8 cellular contexts compared by ENCODE assay signal in genomic region chr10:98268694-98269386, GRCh38. TPM values are rescaled to one million over a fixed set of nuclear protein-coding genes. Genes with fewer than 3 reads are reported as not detected.
A peak's percentile ranks its signal among the peaks of the same experiment; 100 is the strongest.
DNase-seq lines count a peak whose midpoint lies in the region; ATAC-seq and TF ChIP-seq lines count a peak whose summit lies in the region.

No MANE protein-coding gene starts in this region.

- H3K36me3 ChIP-seq in Caco-2 (ENCODE audit: control insufficient read depth, insufficient read depth, low read length) = no peaks in the 10 kb centered on the region

- POLR2A ChIA-PET in Caco-2 (lab: Charles Lee) = no interaction called here

- H3K27me3 ChIP-seq in Caco-2 (replicated peaks; ENCODE audit: control insufficient read depth, insufficient read depth, low read length) = no peaks in the 10 kb centered on the region

- H3K36me3 Mint-ChIP-seq in Caco-2 (ENCODE audit: insufficient read depth, unreplicated experiment) (peaks cover 4% of the 10 kb centered on the region), endothelial cell (ENCODE audit: low read depth, unreplicated experiment) (peaks cover 6% of the 10 kb centered on the region), osteocyte (ENCODE audit: unreplicated experiment) (no peaks in the 10 kb centered on the region)

- CTCF ChIA-PET in Caco-2 (lab: Charles Lee) = interaction anchor here (1.3 to 3.0 kb wide), 2 partner anchors 22 to 41 kb away, joined by 3 to 10 read pairs; no protein-coding TSS in a partner anchor

- ATAC-seq in HG03520 (IDR thresholded peaks at IDR 0.05; ENCODE audit: unreplicated experiment) = no peak
- ATAC-seq in HG02610 (IDR thresholded peaks at IDR 0.05; ENCODE audit: unreplicated experiment) = no peak
- ATAC-seq in HG02642 (IDR thresholded peaks at IDR 0.05; ENCODE audit: poor library complexity, unreplicated experiment) = no peak

- no peak for DNase-seq in Caco-2
- DNase-seq in NCI-H146 (lab: John Stamatoyannopoulos, UW) = peak; percentile 60
- DNase-seq in endothelial cell (ENCODE audit: low spot score) = no peak
- DNase-seq in osteocyte (ENCODE audit: extremely low spot score, unreplicated experiment) = no peak
- DNase-seq in nucleus accumbens (lab: John Stamatoyannopoulos, UW) = no peak

- H3K4me3 ChIP-seq in Caco-2 (ENCODE audit: low read depth, low read length) = peak overlapping the region; percentile 51

- H3K9me3 ChIP-seq in Caco-2 = no peaks in the 10 kb centered on the region

- peak overlapping the region; percentile 77 for H3K27ac Mint-ChIP-seq in Caco-2 (ENCODE audit: unreplicated experiment)
- H3K27ac Mint-ChIP-seq in endothelial cell (ENCODE audit: unreplicated experiment) = no peak overlapping the region
- H3K27ac Mint-ChIP-seq in osteocyte (ENCODE audit: unreplicated experiment) = peak overlapping the region; percentile 77

- H3K4me3 Mint-ChIP-seq in Caco-2 (ENCODE audit: unreplicated experiment) = peak overlapping the region; percentile 75
- H3K4me3 Mint-ChIP-seq in endothelial cell (ENCODE audit: unreplicated experiment) = peak overlapping the region; percentile 69
- peak overlapping the region; percentile 59 for H3K4me3 Mint-ChIP-seq in osteocyte (ENCODE audit: unreplicated experiment)

- H3K4me1 Mint-ChIP-seq in Caco-2 (ENCODE audit: low read depth, unreplicated experiment) (peaks cover 31% of the 10 kb centered on the region), endothelial cell (ENCODE audit: unreplicated experiment) (peaks cover 28% of the 10 kb centered on the region), osteocyte (ENCODE audit: unreplicated experiment) (peaks cover 32% of the 10 kb centered on the region)

- H3K9me3 Mint-ChIP-seq in Caco-2 (ENCODE audit: unreplicated experiment) (no peaks in the 10 kb centered on the region), endothelial cell (ENCODE audit: unreplicated experiment) (no peaks in the 10 kb centered on the region), osteocyte (ENCODE audit: unreplicated experiment) (no peaks in the 10 kb centered on the region)

- H3K4me1 ChIP-seq in Caco-2 = peaks cover 28% of the 10 kb centered on the region

- TF ChIP-seq CTCF in Caco-2 (IDR thresholded peaks at IDR 0.05; ENCODE audit: insufficient read depth in 1 of 2, low read depth in 1 of 2, low read length in 1 of 2, severe bottlenecking in 1 of 2, unreplicated experiment in 1 of 2) (no peak), endothelial cell (IDR thresholded peaks at IDR 0.05; ENCODE audit: unreplicated experiment) (no peak), osteocyte (IDR thresholded peaks at IDR 0.05) (no peak)

- H3K27me3 Mint-ChIP-seq in Caco-2 (ENCODE audit: insufficient read depth, unreplicated experiment) (no peaks in the 10 kb centered on the region), endothelial cell (ENCODE audit: unreplicated experiment) (peaks cover 13% of the 10 kb centered on the region), osteocyte (ENCODE audit: unreplicated experiment) (no peaks in the 10 kb centered on the region)

- intact Hi-C loops in Caco-2 (cut with micrococcal nuclease; ENCODE audit: unreplicated experiment) = loop anchor here (1.0 to 10.0 kb wide), 2 partner anchors 9 to 146 kb away; partner anchors contain the start of gene PYROXD2

- BruUV-seq in Caco-2 (replicated peaks; lab: Mats Ljungman, UMichigan) = no TSS peak

RNA-seq across cellular contexts. Expression of gene LOXL4, which starts 0.8 kb away (rescaled TPM):
- 2.1 and 3.7 TPM in 2 replicates for total RNA-seq in Caco-2 (2022)
- total RNA-seq in endothelial cell (ENCODE audit: unreplicated experiment) = 1.8 TPM
- 2.1 and 2.9 TPM in 2 replicates for total RNA-seq in osteocyte
